ENCODE assay signal across 8 cellular contexts in the genomic region with DNA sequence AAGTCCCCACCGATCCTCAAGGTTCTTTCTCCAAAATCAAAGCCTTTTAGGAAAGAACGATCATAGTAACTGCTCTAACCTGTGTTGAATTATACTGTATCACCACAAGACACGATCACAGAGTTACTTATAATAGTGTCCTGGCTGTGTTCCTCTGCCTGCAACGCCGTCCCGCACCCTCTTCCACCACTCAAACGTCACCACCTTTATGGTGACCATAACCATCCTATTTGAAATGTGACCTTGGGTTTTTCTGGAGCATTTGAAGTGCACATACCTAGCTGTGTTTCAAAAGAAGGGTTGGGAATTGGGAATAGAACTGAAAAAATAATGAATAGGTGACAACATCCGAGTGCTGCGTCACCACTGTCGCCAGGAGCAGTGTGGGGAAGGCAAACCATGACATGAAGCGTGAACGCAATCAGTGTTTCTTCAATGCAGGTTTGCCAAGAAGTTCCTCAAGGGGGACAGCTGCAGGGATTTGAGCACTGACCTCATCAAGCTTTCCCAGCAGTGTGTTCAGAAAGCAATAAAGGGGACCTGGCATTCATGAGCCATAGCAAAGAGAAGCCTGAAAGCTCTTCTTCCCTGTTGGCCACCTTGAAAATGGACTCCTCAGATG. TPM values are rescaled to one million over a fixed set of nuclear protein-coding genes. Genes with fewer than 3 reads are reported as not detected.
DNase-seq lines count a peak whose midpoint lies in the region; ATAC-seq and TF ChIP-seq lines count a peak whose summit lies in the region.

No MANE protein-coding gene starts in this region.

- H2BK12ac ChIP-seq in trophoblast cell (ENCODE audit: low read length): no peak overlapping the region

- H2BK5ac ChIP-seq in trophoblast cell (ENCODE audit: low read depth, low read length, poor library complexity): no peak overlapping the region

- 0 out of 2 replicates have a peak, but pooled peaks cover 4% of the 10 kb centered on the region for H3K4me1 ChIP-seq in ES-I3 (ENCODE audit: insufficient read depth, low read length)
- H3K4me1 ChIP-seq in Panc1 (ENCODE audit: control insufficient read depth, insufficient read depth, low read length): peaks cover 17% of the 10 kb centered on the region
- peaks cover 4% of the 10 kb centered on the region in 2 experiments for H3K4me1 ChIP-seq in trophoblast cell (ENCODE audit: control insufficient read depth in 1 of 2, insufficient read depth in 2 of 2, low read length in 2 of 2)

- in situ Hi-C loops in Panc1 (cut with HindIII; ENCODE audit: low pct_unique_long_range_greater_than_20kb, low sequenced_read_pairs): no loop called here

- H3K9me3 ChIP-seq in ES-I3 (ENCODE audit: control insufficient read depth, insufficient read depth, low read length) (no peaks in the 10 kb centered on the region), Panc1 (ENCODE audit: control insufficient read depth, insufficient read depth, low read depth, low read length) (no peaks in the 10 kb centered on the region), trophoblast cell (ENCODE audit: insufficient read depth, low read depth, low read length) (no peaks in the 10 kb centered on the region)

- no peaks in the 10 kb centered on the region for H3K27me3 ChIP-seq in Panc1 (ENCODE audit: control insufficient read depth, insufficient read depth, low read length)
- no peaks in the 10 kb centered on the region for H3K27me3 ChIP-seq in trophoblast cell (ENCODE audit: insufficient read depth, low read length)

- no peak overlapping the region for H3K14ac ChIP-seq in trophoblast cell (ENCODE audit: low read length)

- peak overlapping the region; percentile 76 for H3K4me2 ChIP-seq in trophoblast cell (ENCODE audit: low read length)

- H4K12ac ChIP-seq in trophoblast cell (ENCODE audit: low read depth, low read length): peak overlapping the region; percentile 63

- H3K27ac ChIP-seq in Panc1 (ENCODE audit: low read length) (peak overlapping the region; percentile 76), epithelial cell of prostate (peak overlapping the region; percentile 73), trophoblast cell (ENCODE audit: low read depth, low read length) (no peak overlapping the region)

- no peak for TF ChIP-seq CTCF in Panc1 (IDR thresholded peaks at IDR 0.05)

- peaks cover 37% of the 10 kb centered on the region for H3K36me3 ChIP-seq in ES-I3 (ENCODE audit: insufficient read depth, low read length)
- peaks cover 30% of the 10 kb centered on the region for H3K36me3 ChIP-seq in Panc1 (ENCODE audit: control insufficient read depth, insufficient read depth, low read length)
- H3K36me3 ChIP-seq in trophoblast cell (ENCODE audit: control insufficient read depth in 1 of 2, insufficient read depth in 2 of 2, low read length in 2 of 2): peaks cover 20 to 42% of the 10 kb centered on the region in 2 experiments

- H3K9ac ChIP-seq in ES-I3 (ENCODE audit: low read depth, low read length): peak overlapping the region; percentile 77
- H3K9ac ChIP-seq in trophoblast cell (ENCODE audit: low read length): no peak overlapping the region

- DNase-seq in Panc1 (ENCODE audit: low read depth, low spot score) (no peak), epithelial cell of prostate (ENCODE audit: low read depth, low spot score) (no peak), trophoblast cell (peak in 1 of 2 donors; percentile 37), dermis blood vessel endothelial cell (no peak), NCI-H526 treated with DMSO at 0.1 percent for 48 hours (lab: John Stamatoyannopoulos, UW) (no peak), NCI-H345 treated with DMSO at 0.1 percent for 48 hours (lab: John Stamatoyannopoulos, UW; ENCODE audit: unreplicated experiment) (no peak)

- BruUV-seq in Panc1 (replicated peaks; lab: Mats Ljungman, UMichigan): no TSS peak

- H4K91ac ChIP-seq in trophoblast cell (ENCODE audit: low read depth, low read length): peak overlapping the region; percentile 23

- intact Hi-C loops in Panc1 (cut with micrococcal nuclease; ENCODE audit: unreplicated experiment): no loop called here

- peak overlapping the region; percentile 81 for H2AFZ ChIP-seq in trophoblast cell (ENCODE audit: insufficient read depth, low read length, poor library complexity)

- H3K79me1 ChIP-seq in trophoblast cell (ENCODE audit: low read length): peaks cover 6% of the 10 kb centered on the region

- H2AK5ac ChIP-seq in trophoblast cell (ENCODE audit: low read length): no peak overlapping the region

- H3K23ac ChIP-seq in trophoblast cell (ENCODE audit: low read length): no peak overlapping the region

- H3K79me2 ChIP-seq in trophoblast cell (ENCODE audit: control insufficient read depth, insufficient read depth, low read length, poor library complexity): peaks cover 5% of the 10 kb centered on the region

- no CpG with 5 or more reads among the region's 12 CpGs for WGBS in trophoblast cell (ENCODE audit: extremely low coverage, insufficient coverage, insufficient read length)

- no peak overlapping the region for H2BK120ac ChIP-seq in trophoblast cell (ENCODE audit: insufficient read depth, low read length, poor library complexity)

- CTCF ChIA-PET in Panc1 (lab: Charles Lee): interaction anchor here (1.8 kb wide), 1 partner anchor 11 kb away, joined by 5 read pairs; no protein-coding TSS in a partner anchor

- ATAC-seq in Panc1: peak; percentile 7; the same call in 1 of the 2 replicates
- no peak for ATAC-seq in HG02884 (IDR thresholded peaks at IDR 0.05; ENCODE audit: unreplicated experiment)

- H3K18ac ChIP-seq in trophoblast cell (ENCODE audit: low read length): no peak overlapping the region

- H3K4ac ChIP-seq in trophoblast cell (ENCODE audit: low read depth, low read length): peak overlapping the region; percentile 24

- peak overlapping the region; percentile 62 to 97 for H3K4me3 ChIP-seq in Panc1 (ENCODE audit: low read depth in 2 of 2, low read length in 2 of 2)
- peak overlapping the region; percentile 70 for H3K4me3 ChIP-seq in trophoblast cell (ENCODE audit: low read depth, low read length)

- peak overlapping the region; percentile 81 for H4K8ac ChIP-seq in trophoblast cell (ENCODE audit: low read depth, low read length)

- POLR2A ChIA-PET in Panc1 (lab: Charles Lee): no interaction called here

RNA-seq across cellular contexts. Expression of a gene that starts 0.8 kb away (rescaled TPM):
- 74.9 TPM for total RNA-seq in Panc1 (2021; ENCODE audit: unreplicated experiment)
- 55.4 TPM for polyA plus RNA-seq in Panc1 (2012; ENCODE audit: insufficient read length)
- 105 and 111 TPM in 2 replicates for polyA plus RNA-seq in trophoblast cell (2013)
- total RNA-seq in dermis blood vessel endothelial cell: 56.2 and 82.7 TPM in 2 replicates

RNA-seq across cellular contexts. Expression of a gene that starts 17.0 kb away (rescaled TPM):
- total RNA-seq in Panc1 (2021; ENCODE audit: unreplicated experiment): 98.0 TPM
- 134 TPM for polyA plus RNA-seq in Panc1 (2012; ENCODE audit: insufficient read length)
- 103 and 104 TPM in 2 replicates for polyA plus RNA-seq in trophoblast cell (2013)
- total RNA-seq in dermis blood vessel endothelial cell: 13.3 and 22.9 TPM in 2 replicates

RNA-seq across cellular contexts. Expression of a gene that starts 26.2 kb away (rescaled TPM):
- total RNA-seq in Panc1 (2021; ENCODE audit: unreplicated experiment) (50.8 TPM), dermis blood vessel endothelial cell (47.7 and 49.0 TPM in 2 replicates)
- polyA plus RNA-seq in Panc1 (2012; ENCODE audit: insufficient read length): 21.5 TPM
- 25.5 and 25.8 TPM in 2 replicates for polyA plus RNA-seq in trophoblast cell (2013)
